4 cellular contexts compared by ENCODE assay signal in genomic region chr7:65837521-65837920, GRCh38.
TF ChIP-seq lines count a peak whose summit lies in the region.
"Not testable (repeated sequence)": the region's sequence is repeated elsewhere in the genome, so short reads cannot be mapped to it uniquely, and the experiment has no call there.

No MANE protein-coding gene starts in this region.

TF ChIP-seq in GM23338, 12 proteins besides CTCF, POLR2A, EP300 and RAD21:
- TF ChIP-seq CREB1 (CRISPR knock-in tag; IDR thresholded peaks at IDR 0.05; ENCODE audit: low read depth), result peak; percentile 46; the same call in 1 of the 2 replicates

TF ChIP-seq in IMR-90, 13 proteins besides CTCF, POLR2A, EP300 and RAD21:
- peak; percentile 69; the same call in 1 of the 2 replicates for TF ChIP-seq CEBPB (IDR thresholded peaks at IDR 0.05; ENCODE audit: low read depth, low read length)
- TF ChIP-seq BHLHE40 (IDR thresholded peaks at IDR 0.05; ENCODE audit: low read depth, low read length), result peak; percentile 57

TF ChIP-seq in K562, 482 proteins besides CTCF, POLR2A, EP300 and RAD21:
- TF ChIP-seq JUND (IDR thresholded peaks at IDR 0.05; ENCODE audit: borderline replicate concordance, low read depth, low read length); JUN (CRISPR knock-in tag; IDR thresholded peaks at IDR 0.05; ENCODE audit: borderline replicate concordance); CEBPG (CRISPR knock-in tag; IDR thresholded peaks at IDR 0.05); ATF1 (CRISPR knock-in tag; IDR thresholded peaks at IDR 0.05): not testable (repeated sequence)
- 0 out of 3 replicates have a peak, but pooled peaks have one; percentile 34 for TF ChIP-seq JUND (tag; IDR thresholded peaks at IDR 0.05; ENCODE audit: borderline replicate concordance, low read depth, low read length)
- peak; percentile 63 for TF ChIP-seq FOSL1 (tag; conservative IDR thresholded peaks at IDR 0.05)
- TF ChIP-seq JUN (IDR thresholded peaks at IDR 0.05; ENCODE audit: borderline replicate concordance, low read depth, low read length), result peak; percentile 49; the same call in 1 of the 2 replicates
- TF ChIP-seq NFE2 (IDR thresholded peaks at IDR 0.05; ENCODE audit: low read depth), result 0 out of 2 replicates have a peak, but pooled peaks have one; percentile 6
- TF ChIP-seq CEBPG (tag; conservative IDR thresholded peaks at IDR 0.05 in 1 of 2, IDR thresholded peaks at IDR 0.05 in 1 of 2), result peak in 1 of 2 experiments; percentile 57; a peak in 2 of 4 replicates
- peak; percentile 34; the same call in 1 of the 2 replicates for TF ChIP-seq CREB1 (IDR thresholded peaks at IDR 0.05)
- peak; percentile 42 for TF ChIP-seq CREB1 (CRISPR knock-in tag; IDR thresholded peaks at IDR 0.05)
- TF ChIP-seq E2F6 (IDR thresholded peaks at IDR 0.05; ENCODE audit: borderline replicate concordance in 1 of 2, extremely low read depth in 1 of 2, insufficient read depth in 1 of 2, insufficient read length in 1 of 2, low read depth in 1 of 2, low read length in 1 of 2, poor library complexity in 1 of 2, severe bottlenecking in 1 of 2), result peak in 1 of 2 experiments; percentile 24
- TF ChIP-seq, protein P1, sequence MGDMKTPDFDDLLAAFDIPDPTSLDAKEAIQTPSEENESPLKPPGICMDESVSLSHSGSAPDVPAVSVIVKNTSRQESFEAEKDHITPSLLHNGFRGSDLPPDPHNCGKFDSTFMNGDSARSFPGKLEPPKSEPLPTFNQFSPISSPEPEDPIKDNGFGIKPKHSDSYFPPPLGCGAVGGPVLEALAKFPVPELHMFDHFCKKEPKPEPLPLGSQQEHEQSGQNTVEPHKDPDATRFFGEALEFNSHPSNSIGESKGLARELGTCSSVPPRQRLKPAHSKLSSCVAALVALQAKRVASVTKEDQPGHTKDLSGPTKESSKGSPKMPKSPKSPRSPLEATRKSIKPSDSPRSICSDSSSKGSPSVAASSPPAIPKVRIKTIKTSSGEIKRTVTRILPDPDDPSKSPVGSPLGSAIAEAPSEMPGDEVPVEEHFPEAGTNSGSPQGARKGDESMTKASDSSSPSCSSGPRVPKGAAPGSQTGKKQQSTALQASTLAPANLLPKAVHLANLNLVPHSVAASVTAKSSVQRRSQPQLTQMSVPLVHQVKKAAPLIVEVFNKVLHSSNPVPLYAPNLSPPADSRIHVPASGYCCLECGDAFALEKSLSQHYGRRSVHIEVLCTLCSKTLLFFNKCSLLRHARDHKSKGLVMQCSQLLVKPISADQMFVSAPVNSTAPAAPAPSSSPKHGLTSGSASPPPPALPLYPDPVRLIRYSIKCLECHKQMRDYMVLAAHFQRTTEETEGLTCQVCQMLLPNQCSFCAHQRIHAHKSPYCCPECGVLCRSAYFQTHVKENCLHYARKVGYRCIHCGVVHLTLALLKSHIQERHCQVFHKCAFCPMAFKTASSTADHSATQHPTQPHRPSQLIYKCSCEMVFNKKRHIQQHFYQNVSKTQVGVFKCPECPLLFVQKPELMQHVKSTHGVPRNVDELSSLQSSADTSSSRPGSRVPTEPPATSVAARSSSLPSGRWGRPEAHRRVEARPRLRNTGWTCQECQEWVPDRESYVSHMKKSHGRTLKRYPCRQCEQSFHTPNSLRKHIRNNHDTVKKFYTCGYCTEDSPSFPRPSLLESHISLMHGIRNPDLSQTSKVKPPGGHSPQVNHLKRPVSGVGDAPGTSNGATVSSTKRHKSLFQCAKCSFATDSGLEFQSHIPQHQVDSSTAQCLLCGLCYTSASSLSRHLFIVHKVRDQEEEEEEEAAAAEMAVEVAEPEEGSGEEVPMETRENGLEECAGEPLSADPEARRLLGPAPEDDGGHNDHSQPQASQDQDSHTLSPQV (IDR thresholded peaks at IDR 0.05), result peak; percentile 56; the same call in 1 of the 2 replicates
- peak; percentile 74 for TF ChIP-seq CREM (IDR thresholded peaks at IDR 0.05; ENCODE audit: low read depth)
- TF ChIP-seq, protein P2, sequence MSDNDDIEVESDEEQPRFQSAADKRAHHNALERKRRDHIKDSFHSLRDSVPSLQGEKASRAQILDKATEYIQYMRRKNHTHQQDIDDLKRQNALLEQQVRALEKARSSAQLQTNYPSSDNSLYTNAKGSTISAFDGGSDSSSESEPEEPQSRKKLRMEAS (CRISPR knock-in tag; IDR thresholded peaks at IDR 0.05), result peak; percentile 15; the same call in 1 of the 2 replicates
- peak; percentile 35; the same call in 1 of the 2 replicates for TF ChIP-seq GABPA (tag; conservative IDR thresholded peaks at IDR 0.05; ENCODE audit: low read depth)
- TF ChIP-seq ATF1 (tag; IDR thresholded peaks at IDR 0.05), result 0 out of 2 replicates have a peak, but pooled peaks have one; percentile 26
- TF ChIP-seq, protein P3, sequence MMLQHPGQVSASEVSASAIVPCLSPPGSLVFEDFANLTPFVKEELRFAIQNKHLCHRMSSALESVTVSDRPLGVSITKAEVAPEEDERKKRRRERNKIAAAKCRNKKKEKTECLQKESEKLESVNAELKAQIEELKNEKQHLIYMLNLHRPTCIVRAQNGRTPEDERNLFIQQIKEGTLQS (IDR thresholded peaks at IDR 0.05), result peak; percentile 58; the same call in 1 of the 2 replicates
- TF ChIP-seq, protein P3 (CRISPR knock-in tag; conservative IDR thresholded peaks at IDR 0.05), result not testable (repeated sequence)

TF ChIP-seq in endothelial cell of umbilical vein, 7 proteins besides CTCF, POLR2A, EP300 and RAD21:
- peak; percentile 18 for TF ChIP-seq FOS (IDR thresholded peaks at IDR 0.05; ENCODE audit: borderline replicate concordance, insufficient read depth, low read length)
- peak; percentile 37 for TF ChIP-seq JUN (IDR thresholded peaks at IDR 0.05; ENCODE audit: borderline replicate concordance, insufficient read depth, insufficient read length, low read depth)
TF ChIP-seq in endothelial cell of umbilical vein: peak in this region for 2; not testable (repeated sequence) for 5.
